In genomic region chr14:103188691-103189480, GRCh38 we compare ENCODE assay signal across 8 cellular contexts.
A peak's percentile ranks its signal among the peaks of the same experiment; 100 is the strongest.
DNase-seq lines count a peak whose midpoint lies in the region; TF ChIP-seq lines count a peak whose summit lies in the region.

No MANE protein-coding gene starts in this region.

- H3K4me3 ChIP-seq in foreskin fibroblast (ENCODE audit: low read depth in 1 of 2, low read length in 2 of 2): peak overlapping the region; percentile 24 to 47
- peak overlapping the region; percentile 17 for H3K4me3 ChIP-seq in parathyroid adenoma (ENCODE audit: low read depth, low read length)

- TF ChIP-seq CTCF in foreskin fibroblast (IDR thresholded peaks at IDR 0.05; ENCODE audit: low read depth, low read length) (peak; percentile 23), parathyroid adenoma (IDR thresholded peaks at IDR 0.05) (peak; percentile 45)

- H2AFZ ChIP-seq in parathyroid adenoma: peak overlapping the region; percentile 81

- H3K4me1 ChIP-seq in parathyroid adenoma: peaks cover 32% of the 10 kb centered on the region

- no peak overlapping the region for H3K9ac ChIP-seq in parathyroid adenoma

- H3K9me3 ChIP-seq in parathyroid adenoma (ENCODE audit: control insufficient read depth, low read length): no peaks in the 10 kb centered on the region

- no peak overlapping the region for H3K27ac ChIP-seq in parathyroid adenoma

- peak overlapping the region; percentile 27 for H3K4me2 ChIP-seq in parathyroid adenoma (ENCODE audit: low read length)

- DNase-seq in EH (ENCODE audit: low read depth) (peak; percentile 33), foreskin fibroblast (peak in 1 of 2 donors; percentile 23), foreskin melanocyte (no peak), COLO829 (ENCODE audit: low spot score) (no peak), H4 (ENCODE audit: low spot score) (no peak), cerebellar nuclear complex (lab: John Stamatoyannopoulos, UW) (no peak)
- peak; percentile 61 for DNase-seq in activated CD8-positive, alpha-beta memory T cell treated with anti-CD3 and anti-CD28 coated beads for 24 hours

- no peaks in the 10 kb centered on the region for H3K27me3 ChIP-seq in parathyroid adenoma (ENCODE audit: control insufficient read depth, insufficient read depth, low read length)

- H3K36me3 ChIP-seq in parathyroid adenoma (ENCODE audit: control insufficient read depth, insufficient read depth, low read length): no peaks in the 10 kb centered on the region

- no peaks in the 10 kb centered on the region for H3K79me2 ChIP-seq in parathyroid adenoma

Comparison
In these comparisons a context has a peak if more than half of its experiments do, and no peak if none do; other contexts are left out.
1. DNase-seq: peak in EH (single experiment) and activated CD8-positive, alpha-beta memory T cell treated with anti-CD3 and anti-CD28 coated beads for 24 hours (single experiment); none in foreskin melanocyte (single experiment), COLO829 (single experiment), H4 (single experiment) and cerebellar nuclear complex (0 of 2).